Comparison of ENCODE assay signal across 8 cellular contexts in genomic region chr11:134207538-134208239, GRCh38. TPM values are rescaled to one million over a fixed set of nuclear protein-coding genes. Genes with fewer than 3 reads are reported as not detected.
DNase-seq lines count a peak whose midpoint lies in the region; ATAC-seq, FAIRE-seq and TF ChIP-seq lines count a peak whose summit lies in the region.

No MANE protein-coding gene starts in this region.

- H3K9me3 ChIP-seq in HepG2 (ENCODE audit: low read length) = no peaks in the 10 kb centered on the region

- in situ Hi-C loops in SK-MEL-5 (cut with HindIII; ENCODE audit: low pct_unique_long_range_greater_than_20kb, low sequenced_read_pairs) (no loop called here), HepG2 (cut with HindIII; ENCODE audit: extremely low pct_ligation_motif_present, low pct_unique_long_range_greater_than_20kb) (no loop called here)

- TF ChIP-seq RAD21 in HepG2 (CRISPR knock-in tag; IDR thresholded peaks at IDR 0.05) = peak; percentile 43; the same call in 1 of the 2 replicates

- no peaks in the 10 kb centered on the region for H3K27me3 ChIP-seq in HepG2 (ENCODE audit: control insufficient read depth in 1 of 2, insufficient read depth in 2 of 2, low read length in 2 of 2)

- peaks cover 3% of the 10 kb centered on the region for H3K79me2 ChIP-seq in HepG2 (ENCODE audit: insufficient read depth, low read length)

- POLR2A ChIA-PET in HepG2 (lab: Yijun Ruan, JAX) = interaction anchor here (4.1 kb wide), 1 partner anchor 17 kb away, joined by 17 read pairs; the partner anchor contains the start of genes NCAPD3 and VPS26B

- no TSS peak for BruUV-seq in HepG2 (replicated peaks; lab: Mats Ljungman, UMichigan)

- no peaks in the 10 kb centered on the region; the same call in 1 of the 2 replicates for H4K20me1 ChIP-seq in HepG2 (ENCODE audit: insufficient read depth, low read length)

- no peak for FAIRE-seq in HepG2 (lab: Jason Lieb, UNC)

- peaks cover under 1% of the 10 kb centered on the region; the same call in 1 of the 2 replicates for H3K4me1 ChIP-seq in HepG2 (ENCODE audit: insufficient read depth, low read length)

- WGBS in HepG2 (ENCODE audit: low lambda C conversion rate) = 88% methylated on average over 16 of the region's 16 CpGs

- no peak overlapping the region for H3K27ac ChIP-seq in HepG2 (ENCODE audit: extremely low read length, insufficient read depth, low read length)

- CTCF ChIA-PET in HepG2 (lab: Yijun Ruan, JAX; ENCODE audit: low intra/inter-chr PET ratio, low total read pairs) = interaction anchor here (0.8 to 1.7 kb wide), 2 partner anchors 37 to 54 kb away, joined by 3 to 15 read pairs; no protein-coding TSS in a partner anchor

- no peak overlapping the region for H3K4me2 ChIP-seq in HepG2 (ENCODE audit: low read depth, low read length)

- no peak for DNase-seq in GM20000 (ENCODE audit: low spot score)
- DNase-seq in SK-MEL-5 (ENCODE audit: low read depth, low spot score) = peak; percentile 43
- peak; percentile 16 for DNase-seq in amniotic epithelial cell (ENCODE audit: low read depth)
- peak; percentile 9 for DNase-seq in HepG2 (ENCODE audit: low spot score)
- peak; percentile 34 to 40 for DNase-seq in stimulated activated CD8-positive, alpha-beta memory T cell treated with anti-CD3 and anti-CD28 coated beads, Interleukin-7, amount 100 ng/mL, for 4 hours (ENCODE audit: low read depth in 2 of 2)
- no peak for DNase-seq in SKM-1 (lab: John Stamatoyannopoulos, UW; ENCODE audit: unreplicated experiment)
- DNase-seq in amniotic stem cell (lab: John Stamatoyannopoulos, UW) = no peak

- H2AFZ ChIP-seq in HepG2 (ENCODE audit: low read length) = no peak overlapping the region

- intact Hi-C loops in HepG2 (cut with micrococcal nuclease; ENCODE audit: unreplicated experiment) = loop anchor here (1.0 to 2.0 kb wide), 2 partner anchors 17 to 37 kb away; partner anchors contain the start of gene VPS26B

- TF ChIP-seq EP300 in HepG2 (IDR thresholded peaks at IDR 0.05; ENCODE audit: low read depth in 2 of 2, low read length in 2 of 2) (no peak), HepG2 (CRISPR knock-in tag; IDR thresholded peaks at IDR 0.05; ENCODE audit: borderline replicate concordance) (no peak)

- no peak overlapping the region for H3K4me3 ChIP-seq in HepG2 (replicated peaks in 1 of 3; ENCODE audit: insufficient read depth in 1 of 3, low read depth in 2 of 3, low read length in 3 of 3)

- no peak overlapping the region for H3K9ac ChIP-seq in HepG2 (ENCODE audit: insufficient read depth, low read depth, low read length)

- TF ChIP-seq CTCF in GM20000 (IDR thresholded peaks at IDR 0.05; ENCODE audit: extremely low read depth, missing control alignments) (peak; percentile 62), HepG2 (CRISPR knock-in tag; IDR thresholded peaks at IDR 0.05) (peak; percentile 77)

- peaks cover 11 to 81% of the 10 kb centered on the region in 2 experiments for H3K36me3 ChIP-seq in HepG2 (replicated peaks in 1 of 2; ENCODE audit: control insufficient read depth in 1 of 2, insufficient read depth in 2 of 2, low read length in 2 of 2)

- TF ChIP-seq POLR2A in HepG2 (IDR thresholded peaks at IDR 0.05; ENCODE audit: insufficient read depth in 1 of 2, low read depth in 2 of 2, low read length in 2 of 2) = no peak

- ATAC-seq in HepG2 = peak; percentile 51
- no peak for ATAC-seq in HG03439 (IDR thresholded peaks at IDR 0.05; ENCODE audit: unreplicated experiment)

RNA-seq across cellular contexts. Expression of gene NCAPD3, which starts 16.1 kb away (rescaled TPM):
- 13.4 and 15.3 TPM in 2 replicates for total RNA-seq in SK-MEL-5 (2014; rRNA removed; shearing (Covaris generic))
- polyA plus RNA-seq in SK-MEL-5 (2015; cell fraction: cytosol; rRNA removed) = 22.0 and 25.7 TPM in 2 replicates
- 54.4 and 72.5 TPM in 2 replicates for polyA plus RNA-seq in SK-MEL-5 (2015; cell fraction: nucleus; rRNA removed)
- 25.6 and 33.3 TPM in 2 replicates for total RNA-seq in HepG2 (2016; rRNA removed; fragmentation: Illumina TruSeq; extraction: Trizol)
- total RNA-seq in HepG2 (2016; cell fraction: cytosol; rRNA removed; fragmentation: Illumina TruSeq; extraction: Trizol; ENCODE audit: low read depth) = 5.6 and 7.4 TPM in 2 replicates
- 25.5 and 31.4 TPM in 2 replicates for total RNA-seq in HepG2 (2016; cell fraction: insoluble cytoplasmic fraction; rRNA removed; fragmentation: Illumina TruSeq; extraction: Trizol)
- 9.0 and 10.1 TPM in 2 replicates for total RNA-seq in HepG2 (2016; cell fraction: membrane; rRNA removed; fragmentation: Illumina TruSeq; extraction: Trizol)
- total RNA-seq in HepG2 (2016; cell fraction: nucleus; rRNA removed; fragmentation: Illumina TruSeq; extraction: Trizol) = 44.8 and 48.3 TPM in 2 replicates
- 18.0 and 20.7 TPM in 2 replicates for polyA plus RNA-seq in HepG2 (2011; rRNA removed)
- 11.8 and 14.9 TPM in 2 replicates for polyA plus RNA-seq in HepG2 (2011; cell fraction: cytosol; rRNA removed)
- polyA plus RNA-seq in HepG2 (2011; cell fraction: nucleus; rRNA removed) = 38.8 and 47.9 TPM in 2 replicates
- polyA plus RNA-seq in HepG2 (2012) = 15.5 and 18.8 TPM in 2 replicates
- polyA plus RNA-seq in HepG2 (2016; cell fraction: cytosol; fragmentation: Illumina TruSeq; extraction: Trizol; ENCODE audit: low read depth) = 4.1 and 6.4 TPM in 2 replicates
- 23.1 and 26.0 TPM in 2 replicates for polyA plus RNA-seq in HepG2 (2016; cell fraction: insoluble cytoplasmic fraction; fragmentation: Illumina TruSeq; extraction: Trizol; ENCODE audit: low read depth)
- 6.2 and 7.0 TPM in 2 replicates for polyA plus RNA-seq in HepG2 (2016; cell fraction: membrane; fragmentation: Illumina TruSeq; extraction: Trizol; ENCODE audit: low read depth)
- polyA plus RNA-seq in HepG2 (2016; cell fraction: nucleus; fragmentation: Illumina TruSeq; extraction: Trizol; ENCODE audit: insufficient read depth, low read depth) = 56.6 and 58.9 TPM in 2 replicates
- polyA minus RNA-seq in HepG2 (2011; rRNA and poly(A)+ RNA removed; ENCODE audit: low replicate concordance) = 61.3 and 145 TPM in 2 replicates
- polyA minus RNA-seq in HepG2 (2011; cell fraction: cytosol; rRNA and poly(A)+ RNA removed) = 10.8 and 18.3 TPM in 2 replicates
- 50.2 and 62.6 TPM in 2 replicates for polyA minus RNA-seq in HepG2 (2011; cell fraction: nucleus; rRNA and poly(A)+ RNA removed)

RNA-seq across cellular contexts. Expression of gene VPS26B, which starts 16.8 kb away (rescaled TPM):
- total RNA-seq in SK-MEL-5 (2014; rRNA removed; shearing (Covaris generic)) = 22.3 and 23.0 TPM in 2 replicates
- polyA plus RNA-seq in SK-MEL-5 (2015; cell fraction: cytosol; rRNA removed) = 25.5 and 28.2 TPM in 2 replicates
- 80.3 and 80.5 TPM in 2 replicates for polyA plus RNA-seq in SK-MEL-5 (2015; cell fraction: nucleus; rRNA removed)
- 20.2 and 20.4 TPM in 2 replicates for total RNA-seq in HepG2 (2016; rRNA removed; fragmentation: Illumina TruSeq; extraction: Trizol)
- 9.3 and 11.8 TPM in 2 replicates for total RNA-seq in HepG2 (2016; cell fraction: cytosol; rRNA removed; fragmentation: Illumina TruSeq; extraction: Trizol; ENCODE audit: low read depth)
- 16.6 and 21.1 TPM in 2 replicates for total RNA-seq in HepG2 (2016; cell fraction: insoluble cytoplasmic fraction; rRNA removed; fragmentation: Illumina TruSeq; extraction: Trizol)
- 20.7 and 24.3 TPM in 2 replicates for total RNA-seq in HepG2 (2016; cell fraction: membrane; rRNA removed; fragmentation: Illumina TruSeq; extraction: Trizol)
- 18.0 and 24.8 TPM in 2 replicates for total RNA-seq in HepG2 (2016; cell fraction: nucleus; rRNA removed; fragmentation: Illumina TruSeq; extraction: Trizol)
- 23.2 and 23.6 TPM in 2 replicates for polyA plus RNA-seq in HepG2 (2011; rRNA removed)
- polyA plus RNA-seq in HepG2 (2011; cell fraction: cytosol; rRNA removed) = 18.6 and 19.4 TPM in 2 replicates
- 49.5 and 51.9 TPM in 2 replicates for polyA plus RNA-seq in HepG2 (2011; cell fraction: nucleus; rRNA removed)
- polyA plus RNA-seq in HepG2 (2012) = 16.9 and 18.9 TPM in 2 replicates
- polyA plus RNA-seq in HepG2 (2016; cell fraction: cytosol; fragmentation: Illumina TruSeq; extraction: Trizol; ENCODE audit: low read depth) = 13.9 and 19.4 TPM in 2 replicates
- 23.1 and 26.7 TPM in 2 replicates for polyA plus RNA-seq in HepG2 (2016; cell fraction: insoluble cytoplasmic fraction; fragmentation: Illumina TruSeq; extraction: Trizol; ENCODE audit: low read depth)
- polyA plus RNA-seq in HepG2 (2016; cell fraction: membrane; fragmentation: Illumina TruSeq; extraction: Trizol; ENCODE audit: low read depth) = 21.1 and 25.1 TPM in 2 replicates
- 41.4 and 44.5 TPM in 2 replicates for polyA plus RNA-seq in HepG2 (2016; cell fraction: nucleus; fragmentation: Illumina TruSeq; extraction: Trizol; ENCODE audit: insufficient read depth, low read depth)
- 31.0 and 49.4 TPM in 2 replicates for polyA minus RNA-seq in HepG2 (2011; rRNA and poly(A)+ RNA removed; ENCODE audit: low replicate concordance)
- polyA minus RNA-seq in HepG2 (2011; cell fraction: cytosol; rRNA and poly(A)+ RNA removed) = 13.7 and 15.0 TPM in 2 replicates
- polyA minus RNA-seq in HepG2 (2011; cell fraction: nucleus; rRNA and poly(A)+ RNA removed) = 28.1 and 32.8 TPM in 2 replicates

RNA-seq across cellular contexts. Expression of gene THYN1, which starts 45.5 kb away (rescaled TPM):
- 19.7 and 25.3 TPM in 2 replicates for total RNA-seq in SK-MEL-5 (2014; rRNA removed; shearing (Covaris generic))
- polyA plus RNA-seq in SK-MEL-5 (2015; cell fraction: cytosol; rRNA removed) = 13.2 and 16.6 TPM in 2 replicates
- 45.8 and 51.5 TPM in 2 replicates for polyA plus RNA-seq in SK-MEL-5 (2015; cell fraction: nucleus; rRNA removed)
- total RNA-seq in HepG2 (2016; rRNA removed; fragmentation: Illumina TruSeq; extraction: Trizol) = 87.6 and 124 TPM in 2 replicates
- total RNA-seq in HepG2 (2016; cell fraction: cytosol; rRNA removed; fragmentation: Illumina TruSeq; extraction: Trizol; ENCODE audit: low read depth) = 27.7 and 28.2 TPM in 2 replicates
- 85.6 and 131 TPM in 2 replicates for total RNA-seq in HepG2 (2016; cell fraction: insoluble cytoplasmic fraction; rRNA removed; fragmentation: Illumina TruSeq; extraction: Trizol)
- total RNA-seq in HepG2 (2016; cell fraction: membrane; rRNA removed; fragmentation: Illumina TruSeq; extraction: Trizol) = 30.8 and 33.6 TPM in 2 replicates
- total RNA-seq in HepG2 (2016; cell fraction: nucleus; rRNA removed; fragmentation: Illumina TruSeq; extraction: Trizol) = 36.1 and 37.9 TPM in 2 replicates
- 36.1 and 42.9 TPM in 2 replicates for polyA plus RNA-seq in HepG2 (2011; rRNA removed)
- 26.4 and 34.6 TPM in 2 replicates for polyA plus RNA-seq in HepG2 (2011; cell fraction: cytosol; rRNA removed)
- 36.2 and 44.1 TPM in 2 replicates for polyA plus RNA-seq in HepG2 (2011; cell fraction: nucleus; rRNA removed)
- 37.8 and 41.8 TPM in 2 replicates for polyA plus RNA-seq in HepG2 (2012)
- polyA plus RNA-seq in HepG2 (2016; cell fraction: cytosol; fragmentation: Illumina TruSeq; extraction: Trizol; ENCODE audit: low read depth) = 16.9 and 21.6 TPM in 2 replicates
- 112 and 113 TPM in 2 replicates for polyA plus RNA-seq in HepG2 (2016; cell fraction: insoluble cytoplasmic fraction; fragmentation: Illumina TruSeq; extraction: Trizol; ENCODE audit: low read depth)
- 19.0 and 24.5 TPM in 2 replicates for polyA plus RNA-seq in HepG2 (2016; cell fraction: membrane; fragmentation: Illumina TruSeq; extraction: Trizol; ENCODE audit: low read depth)
- polyA plus RNA-seq in HepG2 (2016; cell fraction: nucleus; fragmentation: Illumina TruSeq; extraction: Trizol; ENCODE audit: insufficient read depth, low read depth) = 55.9 and 59.2 TPM in 2 replicates
- polyA minus RNA-seq in HepG2 (2011; rRNA and poly(A)+ RNA removed; ENCODE audit: low replicate concordance) = 13.8 and 26.1 TPM in 2 replicates
- 20.0 and 22.4 TPM in 2 replicates for polyA minus RNA-seq in HepG2 (2011; cell fraction: cytosol; rRNA and poly(A)+ RNA removed)
- polyA minus RNA-seq in HepG2 (2011; cell fraction: nucleus; rRNA and poly(A)+ RNA removed) = 13.6 and 18.3 TPM in 2 replicates

RNA-seq across cellular contexts. Expression of gene ACAD8, which starts 45.7 kb away (rescaled TPM):
- total RNA-seq in SK-MEL-5 (2014; rRNA removed; shearing (Covaris generic)) = 12.7 and 14.5 TPM in 2 replicates
- 17.4 and 23.1 TPM in 2 replicates for polyA plus RNA-seq in SK-MEL-5 (2015; cell fraction: cytosol; rRNA removed)
- polyA plus RNA-seq in SK-MEL-5 (2015; cell fraction: nucleus; rRNA removed) = 119 and 135 TPM in 2 replicates
- 16.1 and 20.3 TPM in 2 replicates for total RNA-seq in HepG2 (2016; rRNA removed; fragmentation: Illumina TruSeq; extraction: Trizol)
- total RNA-seq in HepG2 (2016; cell fraction: cytosol; rRNA removed; fragmentation: Illumina TruSeq; extraction: Trizol; ENCODE audit: low read depth) = 3.4 and 4.1 TPM in 2 replicates
- 17.3 and 20.9 TPM in 2 replicates for total RNA-seq in HepG2 (2016; cell fraction: insoluble cytoplasmic fraction; rRNA removed; fragmentation: Illumina TruSeq; extraction: Trizol)
- total RNA-seq in HepG2 (2016; cell fraction: membrane; rRNA removed; fragmentation: Illumina TruSeq; extraction: Trizol) = 6.2 and 6.5 TPM in 2 replicates
- total RNA-seq in HepG2 (2016; cell fraction: nucleus; rRNA removed; fragmentation: Illumina TruSeq; extraction: Trizol) = 26.6 and 27.7 TPM in 2 replicates
- polyA plus RNA-seq in HepG2 (2011; rRNA removed) = 13.5 and 15.0 TPM in 2 replicates
- 7.3 and 8.8 TPM in 2 replicates for polyA plus RNA-seq in HepG2 (2011; cell fraction: cytosol; rRNA removed)
- 60.4 and 65.1 TPM in 2 replicates for polyA plus RNA-seq in HepG2 (2011; cell fraction: nucleus; rRNA removed)
- polyA plus RNA-seq in HepG2 (2012) = 9.7 and 10.7 TPM in 2 replicates
- polyA plus RNA-seq in HepG2 (2016; cell fraction: cytosol; fragmentation: Illumina TruSeq; extraction: Trizol; ENCODE audit: low read depth) = 1.4 and 1.9 TPM in 2 replicates
- polyA plus RNA-seq in HepG2 (2016; cell fraction: insoluble cytoplasmic fraction; fragmentation: Illumina TruSeq; extraction: Trizol; ENCODE audit: low read depth) = 13.8 and 14.4 TPM in 2 replicates
- 3.5 and 4.0 TPM in 2 replicates for polyA plus RNA-seq in HepG2 (2016; cell fraction: membrane; fragmentation: Illumina TruSeq; extraction: Trizol; ENCODE audit: low read depth)
- 54.0 and 56.7 TPM in 2 replicates for polyA plus RNA-seq in HepG2 (2016; cell fraction: nucleus; fragmentation: Illumina TruSeq; extraction: Trizol; ENCODE audit: insufficient read depth, low read depth)
- 6.4 and 13.2 TPM in 2 replicates for polyA minus RNA-seq in HepG2 (2011; rRNA and poly(A)+ RNA removed; ENCODE audit: low replicate concordance)
- polyA minus RNA-seq in HepG2 (2011; cell fraction: cytosol; rRNA and poly(A)+ RNA removed) = 4.3 and 4.6 TPM in 2 replicates
- 30.1 and 33.6 TPM in 2 replicates for polyA minus RNA-seq in HepG2 (2011; cell fraction: nucleus; rRNA and poly(A)+ RNA removed)

Comparison
In these comparisons a context has a peak if more than half of its experiments do, and no peak if none do; other contexts are left out.
1. DNase-seq: peak in SK-MEL-5 (single experiment), amniotic epithelial cell (single experiment), HepG2 (single experiment) and stimulated activated CD8-positive, alpha-beta memory T cell treated with anti-CD3 and anti-CD28 coated beads, Interleukin-7, amount 100 ng/mL, for 4 hours (2 of 2); none in GM20000 (single experiment), SKM-1 (single experiment) and amniotic stem cell (single experiment).